1 cellular context compared by ENCODE assay signal in the genomic region with DNA sequence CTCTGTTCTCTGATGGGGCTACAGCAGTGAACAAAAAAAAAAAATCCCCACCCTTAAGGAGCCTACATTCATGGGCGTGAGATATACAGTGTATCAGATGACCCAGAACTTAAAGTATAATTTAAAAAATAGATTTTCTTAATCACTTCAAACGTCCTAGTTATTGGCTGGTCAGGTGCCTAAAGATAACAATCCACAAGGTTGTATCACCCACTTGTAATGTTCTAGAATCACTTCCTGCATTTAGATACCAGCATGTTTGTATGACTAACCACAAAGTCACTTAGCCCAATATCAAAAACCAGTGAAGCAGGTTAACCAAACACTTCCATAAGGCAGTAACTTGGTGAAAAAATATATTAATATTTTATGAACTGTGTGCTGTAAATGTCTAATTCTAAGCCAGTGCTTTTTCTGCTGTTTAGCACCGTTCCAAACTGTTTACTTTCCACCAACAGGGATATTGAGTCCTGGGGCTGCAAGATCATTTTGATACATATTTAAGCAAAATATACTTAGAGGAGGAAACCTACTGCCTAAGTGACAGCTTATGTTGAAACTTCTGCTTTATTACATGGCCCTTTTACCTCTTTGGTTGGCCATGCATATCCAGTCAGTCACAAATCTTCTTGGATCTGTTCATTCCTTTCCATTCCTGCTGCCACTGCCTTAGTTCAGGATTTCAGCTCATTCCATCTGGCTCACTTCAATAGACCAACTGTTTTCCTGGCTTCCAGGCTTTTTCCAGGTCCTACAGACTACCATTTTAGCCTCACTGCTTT.
TF ChIP-seq lines count a peak whose summit lies in the region.

No MANE protein-coding gene starts in this region.

TF ChIP-seq in SK-N-SH, 30 proteins besides CTCF, POLR2A, EP300 and RAD21:
- TF ChIP-seq RXRA (IDR thresholded peaks at IDR 0.05; ENCODE audit: borderline replicate concordance, low read depth) (no peak), YY1 (IDR thresholded peaks at IDR 0.05; ENCODE audit: low read depth) (no peak), SIN3A (IDR thresholded peaks at IDR 0.05; ENCODE audit: borderline replicate concordance, low read depth, low read length) (no peak), NRF1 (IDR thresholded peaks at IDR 0.05; ENCODE audit: low read depth, low read length) (no peak), JUND (IDR thresholded peaks at IDR 0.05) (no peak), FOXJ3 (CRISPR knock-in tag; IDR thresholded peaks at IDR 0.05) (no peak), FOXM1 (IDR thresholded peaks at IDR 0.05; ENCODE audit: low read depth) (no peak), POLR2AphosphoS5 (IDR thresholded peaks at IDR 0.05; ENCODE audit: low read depth, low read length) (no peak), TCF12 (IDR thresholded peaks at IDR 0.05) (no peak)
- TF ChIP-seq, protein P1, sequence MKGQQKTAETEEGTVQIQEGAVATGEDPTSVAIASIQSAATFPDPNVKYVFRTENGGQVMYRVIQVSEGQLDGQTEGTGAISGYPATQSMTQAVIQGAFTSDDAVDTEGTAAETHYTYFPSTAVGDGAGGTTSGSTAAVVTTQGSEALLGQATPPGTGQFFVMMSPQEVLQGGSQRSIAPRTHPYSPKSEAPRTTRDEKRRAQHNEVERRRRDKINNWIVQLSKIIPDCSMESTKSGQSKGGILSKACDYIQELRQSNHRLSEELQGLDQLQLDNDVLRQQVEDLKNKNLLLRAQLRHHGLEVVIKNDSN (IDR thresholded peaks at IDR 0.05; ENCODE audit: borderline replicate concordance, low read depth), result no peak
- TF ChIP-seq, protein P2, sequence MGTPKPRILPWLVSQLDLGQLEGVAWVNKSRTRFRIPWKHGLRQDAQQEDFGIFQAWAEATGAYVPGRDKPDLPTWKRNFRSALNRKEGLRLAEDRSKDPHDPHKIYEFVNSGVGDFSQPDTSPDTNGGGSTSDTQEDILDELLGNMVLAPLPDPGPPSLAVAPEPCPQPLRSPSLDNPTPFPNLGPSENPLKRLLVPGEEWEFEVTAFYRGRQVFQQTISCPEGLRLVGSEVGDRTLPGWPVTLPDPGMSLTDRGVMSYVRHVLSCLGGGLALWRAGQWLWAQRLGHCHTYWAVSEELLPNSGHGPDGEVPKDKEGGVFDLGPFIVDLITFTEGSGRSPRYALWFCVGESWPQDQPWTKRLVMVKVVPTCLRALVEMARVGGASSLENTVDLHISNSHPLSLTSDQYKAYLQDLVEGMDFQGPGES (IDR thresholded peaks at IDR 0.05; ENCODE audit: low read depth, low read length), result no peak
- TF ChIP-seq, protein P3, sequence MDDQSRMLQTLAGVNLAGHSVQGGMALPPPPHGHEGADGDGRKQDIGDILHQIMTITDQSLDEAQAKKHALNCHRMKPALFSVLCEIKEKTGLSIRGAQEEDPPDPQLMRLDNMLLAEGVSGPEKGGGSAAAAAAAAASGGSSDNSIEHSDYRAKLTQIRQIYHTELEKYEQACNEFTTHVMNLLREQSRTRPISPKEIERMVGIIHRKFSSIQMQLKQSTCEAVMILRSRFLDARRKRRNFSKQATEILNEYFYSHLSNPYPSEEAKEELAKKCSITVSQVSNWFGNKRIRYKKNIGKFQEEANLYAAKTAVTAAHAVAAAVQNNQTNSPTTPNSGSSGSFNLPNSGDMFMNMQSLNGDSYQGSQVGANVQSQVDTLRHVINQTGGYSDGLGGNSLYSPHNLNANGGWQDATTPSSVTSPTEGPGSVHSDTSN (IDR thresholded peaks at IDR 0.05), result no peak
- TF ChIP-seq, protein P4, sequence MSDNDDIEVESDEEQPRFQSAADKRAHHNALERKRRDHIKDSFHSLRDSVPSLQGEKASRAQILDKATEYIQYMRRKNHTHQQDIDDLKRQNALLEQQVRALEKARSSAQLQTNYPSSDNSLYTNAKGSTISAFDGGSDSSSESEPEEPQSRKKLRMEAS (IDR thresholded peaks at IDR 0.05; ENCODE audit: low read depth), result no peak
